21 cellular contexts compared by ENCODE assay signal in genomic region chr13:20000062-20000552, GRCh38. TPM values are rescaled to one million over a fixed set of nuclear protein-coding genes. Genes with fewer than 3 reads are reported as not detected.
DNase-seq lines count a peak whose midpoint lies in the region; ATAC-seq and TF ChIP-seq lines count a peak whose summit lies in the region.
"Had no signal": no experiment of that assay in that cellular context is flagged by ENCODE, and none has a peak within 500 bp of the region (broad histone marks: within the 10 kb centered on the region; RNA-seq: fewer than 3 reads in every experiment).

No MANE protein-coding gene starts in this region.

- in situ Hi-C loops in brain microvascular endothelial cell (cut with HindIII; ENCODE audit: low pct_ligation_motif_present, low sequenced_read_pairs): no loop called here

- no peaks in the 10 kb centered on the region for H3K27me3 Mint-ChIP-seq in CD4-positive, alpha-beta T cell
- H3K27me3 Mint-ChIP-seq in CD4-positive, alpha-beta memory T cell: no peaks in the 10 kb centered on the region
- no peaks in the 10 kb centered on the region for H3K27me3 Mint-ChIP-seq in T-helper 2 cell treated with Interferon-gamma antibody and Interleukin-4, amounts not matched to agents 5 μg/mL and 100 μg/mL, for 36 hours (ENCODE audit: low read depth)

- H3K4me3 Mint-ChIP-seq in CD4-positive, alpha-beta T cell: no peak overlapping the region
- H3K4me3 Mint-ChIP-seq in CD4-positive, alpha-beta memory T cell: no peak overlapping the region
- H3K4me3 Mint-ChIP-seq in T-helper 2 cell treated with Interferon-gamma antibody and Interleukin-4, amounts not matched to agents 5 μg/mL and 100 μg/mL, for 36 hours: no peak overlapping the region

- H3K9me3 Mint-ChIP-seq in CD4-positive, alpha-beta T cell: no peaks in the 10 kb centered on the region
- H3K9me3 Mint-ChIP-seq in CD4-positive, alpha-beta memory T cell: no peaks in the 10 kb centered on the region
- no peaks in the 10 kb centered on the region for H3K9me3 Mint-ChIP-seq in T-helper 2 cell treated with Interferon-gamma antibody and Interleukin-4, amounts not matched to agents 5 μg/mL and 100 μg/mL, for 36 hours

- no peak overlapping the region for H3K27ac ChIP-seq in CD4-positive, alpha-beta T cell (ENCODE audit: low read depth, low read length)
- no peak overlapping the region for H3K27ac ChIP-seq in CD4-positive, alpha-beta memory T cell (ENCODE audit: low read depth, low read length)
- H3K27ac ChIP-seq in mesodermal cell (ENCODE audit: low read depth, low read length, severe bottlenecking) (peak overlapping the region; percentile 8), brain microvascular endothelial cell (no peak overlapping the region), Peyer's patch (no peak overlapping the region)

- H3K36me3 Mint-ChIP-seq in CD4-positive, alpha-beta T cell (ENCODE audit: low read depth): peaks cover 89% of the 10 kb centered on the region
- H3K36me3 Mint-ChIP-seq in CD4-positive, alpha-beta memory T cell: peaks cover 28 to 67% of the 10 kb centered on the region in 2 donors
- peaks cover 41% of the 10 kb centered on the region for H3K36me3 Mint-ChIP-seq in T-helper 2 cell treated with Interferon-gamma antibody and Interleukin-4, amounts not matched to agents 5 μg/mL and 100 μg/mL, for 36 hours (ENCODE audit: low read depth)

- CTCF ChIA-PET in CD4-positive, alpha-beta T cell (lab: Charles Lee): no interaction called here
- CTCF ChIA-PET in CD4-positive, alpha-beta memory T cell (lab: Charles Lee; ENCODE audit: partially characterized antibody): interaction anchor here (1.3 kb wide), 1 partner anchor 15 kb away, joined by 4 read pairs; no protein-coding TSS in a partner anchor

- peak; percentile 61 for ATAC-seq in CD4-positive, alpha-beta T cell (ENCODE audit: poor library complexity)

- H3K36me3 ChIP-seq in CD4-positive, alpha-beta memory T cell (ENCODE audit: insufficient read depth, low read length): peaks cover 13% of the 10 kb centered on the region
- H3K36me3 ChIP-seq in mesodermal cell (ENCODE audit: control insufficient read depth, insufficient read depth, low read length): peaks cover 59% of the 10 kb centered on the region
- H3K36me3 ChIP-seq in brain microvascular endothelial cell (replicated peaks): peaks cover 11% of the 10 kb centered on the region
- peaks cover 0 to 39% (median 0%) of the 10 kb centered on the region in 3 donors for H3K36me3 ChIP-seq in Peyer's patch

- TF ChIP-seq CTCF in CD4-positive, alpha-beta T cell (IDR thresholded peaks at IDR 0.05): no peak
- TF ChIP-seq CTCF in brain microvascular endothelial cell (IDR thresholded peaks at IDR 0.05; ENCODE audit: low read depth, low read length, missing control alignments) (no peak), Peyer's patch (IDR thresholded peaks at IDR 0.05) (no peak)

- peaks cover 9% of the 10 kb centered on the region for H3K4me1 ChIP-seq in CD4-positive, alpha-beta memory T cell (ENCODE audit: insufficient read depth, low read length)
- H3K4me1 ChIP-seq in mesodermal cell (ENCODE audit: control insufficient read depth, insufficient read depth, low read length, poor library complexity, severe bottlenecking) (no peaks in the 10 kb centered on the region), Peyer's patch (no peaks in the 10 kb centered on the region)
- H3K4me1 ChIP-seq: HAP-1 had no signal

- peak overlapping the region; percentile 64 for H3K27ac Mint-ChIP-seq in CD4-positive, alpha-beta T cell
- H3K27ac Mint-ChIP-seq in CD4-positive, alpha-beta memory T cell: peak overlapping the region in 4 of 7 donors; percentile 5 to 60 (median 28)
- peak overlapping the region; percentile 9 for H3K27ac Mint-ChIP-seq in T-helper 2 cell treated with Interferon-gamma antibody and Interleukin-4, amounts not matched to agents 5 μg/mL and 100 μg/mL, for 36 hours

- no peak for TF ChIP-seq POLR2A in Peyer's patch (IDR thresholded peaks at IDR 0.05)

- POLR2A ChIA-PET in CD4-positive, alpha-beta T cell (lab: Charles Lee): no interaction called here
- POLR2A ChIA-PET in CD4-positive, alpha-beta memory T cell (lab: Charles Lee; ENCODE audit: partially characterized antibody): no interaction called here

- WGBS in mesodermal cell (ENCODE audit: insufficient coverage in 2 of 2), 2 experiments: 98 to 100% methylated on average over 3 to 4 of the region's 5 CpGs

- H3K4me1 Mint-ChIP-seq in CD4-positive, alpha-beta T cell (ENCODE audit: low read depth): peaks cover 69% of the 10 kb centered on the region
- peaks cover 32 to 56% (median 44%) of the 10 kb centered on the region in 4 donors for H3K4me1 Mint-ChIP-seq in CD4-positive, alpha-beta memory T cell
- H3K4me1 Mint-ChIP-seq in T-helper 2 cell treated with Interferon-gamma antibody and Interleukin-4, amounts not matched to agents 5 μg/mL and 100 μg/mL, for 36 hours (ENCODE audit: low read depth): peaks cover 38% of the 10 kb centered on the region

- H3K27me3 ChIP-seq in CD4-positive, alpha-beta T cell (ENCODE audit: control insufficient read depth, insufficient read depth, low read length): no peaks in the 10 kb centered on the region
- H3K27me3 ChIP-seq in CD4-positive, alpha-beta memory T cell (ENCODE audit: insufficient read depth, low read length): no peaks in the 10 kb centered on the region
- H3K27me3 ChIP-seq in brain microvascular endothelial cell (replicated peaks) (no peaks in the 10 kb centered on the region), Peyer's patch (no peaks in the 10 kb centered on the region)
- H3K27me3 ChIP-seq: MG63 had no signal

- H3K9me3 ChIP-seq in CD4-positive, alpha-beta T cell (ENCODE audit: control insufficient read depth, low read length): no peaks in the 10 kb centered on the region
- H3K9me3 ChIP-seq in CD4-positive, alpha-beta memory T cell (ENCODE audit: control insufficient read depth in 1 of 2, low read length in 2 of 2): no peaks in the 10 kb centered on the region
- H3K9me3 ChIP-seq in mesodermal cell (ENCODE audit: control insufficient read depth, low read length) (no peaks in the 10 kb centered on the region), Peyer's patch (no peaks in the 10 kb centered on the region)
- H3K9me3 ChIP-seq: HAP-1, MG63, SK-N-SH had no signal

- intact Hi-C loops in CD4-positive, alpha-beta T cell (cut with DNase I, micrococcal nuclease): no loop called here
- intact Hi-C loops in CD4-positive, alpha-beta memory T cell (cut with micrococcal nuclease): no loop called here

- no peak for DNase-seq in CD4-positive, alpha-beta T cell
- DNase-seq in CD4-positive, alpha-beta memory T cell: no peak
- no peak for DNase-seq in T-helper 2 cell treated with Interferon-gamma antibody and Interleukin-4, amounts not matched to agents 5 μg/mL and 100 μg/mL, for 36 hours (ENCODE audit: low spot score)
- DNase-seq in brain microvascular endothelial cell: no peak
- no peak for DNase-seq in HuH-7.5 (ENCODE audit: low spot score)
- DNase-seq in Peyer's patch: no peak
- DNase-seq: ACHN, C1 segment of cervical spinal cord, COR-L47, DMS 273 treated with DMSO at 0.1 percent for 48 hours, DND-41, Kasumi-1, MG63, NCI-H1048, NCI-H1436 treated with DMSO at 0.1 percent for 48 hours, NCI-H2029, NCI-H2171 treated with DMSO at 0.1 percent for 48 hours, SHP77 treated with DMSO at 0.1 percent for 48 hours, SK-N-SH had no signal

- no peak overlapping the region for H3K4me3 ChIP-seq in CD4-positive, alpha-beta memory T cell (ENCODE audit: low read length in 2 of 2)
- H3K4me3 ChIP-seq in mesodermal cell (ENCODE audit: extremely low read depth, insufficient read depth, low read length, poor library complexity, severe bottlenecking) (no peak overlapping the region), brain microvascular endothelial cell (ENCODE audit: low read depth, low read length) (no peak overlapping the region), Peyer's patch (no peak overlapping the region)
- H3K4me3 ChIP-seq: HAP-1, MG63 had no signal

RNA-seq across cellular contexts. Expression of gene ZMYM2, which starts 41.6 kb away (rescaled TPM):
- total RNA-seq in CD4-positive, alpha-beta T cell: 100 to 1,000 TPM; 106 to 110 TPM
- total RNA-seq in CD4-positive, alpha-beta memory T cell: 100 to 1,000 TPM; 100 to 110 TPM
- polyA plus RNA-seq in CD4-positive, alpha-beta memory T cell: 10 to 100 TPM in 1 of 2 donors, 1 to 10 TPM in 1; 7.9 to 18.6 TPM
- 71.8 TPM for polyA plus RNA-seq in mesodermal cell (2013, experiment 1 of 2)
- 76.5 TPM for polyA plus RNA-seq in mesodermal cell (2013, experiment 2 of 2)
- total RNA-seq in Peyer's patch: 100 to 1,000 TPM in 1 of 4 donors, 10 to 100 TPM in 3; 50.3 to 149 (median 77.1) TPM

Comparison
In these comparisons a context has a peak if more than half of its experiments do, and no peak if none do; other contexts are left out.
1. H3K27ac Mint-ChIP-seq: peak in every context shown above with its lines; median percentile 64 in CD4-positive, alpha-beta T cell; 28 in CD4-positive, alpha-beta memory T cell; 9 in T-helper 2 cell treated with Interferon-gamma antibody and Interleukin-4, amounts not matched to agents 5 μg/mL and 100 μg/mL, for 36 hours.